In genomic region chr19:18446811-18447359, GRCh38 we compare ENCODE assay signal across 2 cellular contexts.
A peak's percentile ranks its signal among the peaks of the same experiment; 100 is the strongest.
TF ChIP-seq lines count a peak whose summit lies in the region.

No MANE protein-coding gene starts in this region.

TF ChIP-seq in liver, 16 proteins besides CTCF, POLR2A, EP300 and RAD21:
- peak; percentile 74 for TF ChIP-seq SP1 (IDR thresholded peaks at IDR 0.05)
- peak; percentile 83 for TF ChIP-seq NR2F2 (IDR thresholded peaks at IDR 0.05)
- TF ChIP-seq HNF4A (conservative IDR thresholded peaks at IDR 0.05), result peak; percentile 60 to 69
- no peak for TF ChIP-seq ZBTB33 (IDR thresholded peaks at IDR 0.05)
- TF ChIP-seq RXRA (IDR thresholded peaks at IDR 0.05), result peak; percentile 95 to 98

TF ChIP-seq in HepG2, 621 proteins besides CTCF, POLR2A, EP300 and RAD21:
- TF ChIP-seq SETDB1 (CRISPR knock-in tag; IDR thresholded peaks at IDR 0.05; ENCODE audit: borderline replicate concordance) (no peak), PRDM4 (CRISPR knock-in tag; IDR thresholded peaks at IDR 0.05; ENCODE audit: borderline replicate concordance) (no peak)
